In the genomic region with DNA sequence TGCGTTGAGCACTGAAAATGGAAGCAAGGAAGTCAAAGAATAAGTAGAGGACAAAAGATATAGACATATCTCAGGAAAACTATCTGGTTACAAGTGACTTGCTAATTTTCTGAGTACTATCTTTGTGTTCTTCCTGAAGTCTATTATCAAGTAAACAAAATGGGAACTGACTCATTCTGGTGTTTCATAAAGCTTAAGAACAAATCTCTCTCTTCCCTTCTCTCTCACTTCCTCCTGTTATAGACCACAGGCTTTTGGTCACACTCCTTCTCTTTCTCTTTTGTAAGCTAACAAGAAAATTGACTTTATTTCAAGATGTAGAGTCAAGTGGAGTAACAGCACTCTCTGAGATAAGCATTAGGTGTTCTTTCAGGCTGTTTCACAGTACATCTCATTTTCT, we compare ENCODE assay signal across 10 cellular contexts.
DNase-seq lines count a peak whose midpoint lies in the region; ATAC-seq and TF ChIP-seq lines count a peak whose summit lies in the region.
"Had no signal": no experiment of that assay in that cellular context is flagged by ENCODE, and none has a peak within 500 bp of the region (broad histone marks: within the 10 kb centered on the region; RNA-seq: fewer than 3 reads in every experiment).

No MANE protein-coding gene starts in this region.

- DNase-seq in choroid plexus epithelial cell (ENCODE audit: low read depth), result peak; percentile 54
- DNase-seq in activated CD4-positive, CD25-positive, alpha-beta regulatory T cell (lab: John Stamatoyannopoulos, UW), result no peak
- DNase-seq in activated naive CD4-positive, alpha-beta T cell treated with anti-CD3 and anti-CD28 coated beads, Interleukin-2, amount 50 U/mL, for 16 hours, result no peak
- no peak for DNase-seq in NCI-H345 treated with DMSO at 0.1 percent for 48 hours (lab: John Stamatoyannopoulos, UW; ENCODE audit: unreplicated experiment)
- no peak for DNase-seq in NCI-H2029 (lab: John Stamatoyannopoulos, UW)
- DNase-seq: DMS153, T1000 had no signal

- peak; percentile 99 for ATAC-seq in GM18498 (IDR thresholded peaks at IDR 0.05; ENCODE audit: unreplicated experiment)
- ATAC-seq in GM21619 (IDR thresholded peaks at IDR 0.05; ENCODE audit: unreplicated experiment), result peak; percentile 99
- ATAC-seq in HG03439 (IDR thresholded peaks at IDR 0.05; ENCODE audit: unreplicated experiment), result peak; percentile 100

- no peak for TF ChIP-seq CTCF in choroid plexus epithelial cell (conservative IDR thresholded peaks at IDR 0.05; ENCODE audit: low read depth, low read length)

- H3K4me3 ChIP-seq in choroid plexus epithelial cell (ENCODE audit: low read depth, low read length), result no peak overlapping the region
